16 cellular contexts compared by ENCODE assay signal in the genomic region with DNA sequence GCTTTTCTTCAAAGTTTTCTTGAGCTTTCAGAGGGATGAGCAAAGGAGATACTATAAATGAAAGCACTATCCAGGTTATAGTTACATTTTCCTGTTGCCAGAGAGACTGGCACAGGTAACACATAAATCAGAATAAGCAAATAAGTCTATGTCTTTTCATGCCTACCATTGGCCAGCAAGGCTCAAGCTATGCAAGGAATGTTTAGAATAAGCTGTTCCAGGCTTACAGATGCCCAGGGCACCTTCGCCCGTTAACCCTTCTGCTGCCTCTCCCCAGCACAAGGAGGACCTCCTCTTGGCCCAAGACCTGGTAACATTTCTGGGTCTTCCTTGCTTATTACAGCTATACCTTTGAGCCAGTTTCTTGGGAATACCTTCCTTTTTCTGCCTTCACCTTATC.
DNase-seq lines count a peak whose midpoint lies in the region; ATAC-seq and TF ChIP-seq lines count a peak whose summit lies in the region.
"Had no signal": no experiment of that assay in that cellular context is flagged by ENCODE, and none has a peak within 500 bp of the region (broad histone marks: within the 10 kb centered on the region; RNA-seq: fewer than 3 reads in every experiment).

No MANE protein-coding gene starts in this region.

- POLR2A ChIA-PET in WTC11 (lab: Charles Lee) = interaction anchor here (0.6 kb wide), 1 partner anchor 72 kb away, joined by 5 read pairs; no protein-coding TSS in a partner anchor

- H3K4me3 ChIP-seq in GM23338 = no peak overlapping the region
- no peak overlapping the region for H3K4me3 ChIP-seq in LNCaP clone FGC (ENCODE audit: low read depth, low read length)
- H3K4me3 ChIP-seq in heart left ventricle = no peak overlapping the region
- H3K4me3 ChIP-seq: BLaER1 treated with 17β-estradiol and CSF1 and Interleukin-3, amounts not matched to agents 10 nM and 100 nM; HAP-1 had no signal

- no peaks in the 10 kb centered on the region for H3F3A ChIP-seq in GM23338 (replicated peaks; ENCODE audit: low read depth)

- H3K79me2 ChIP-seq in GM23338 (replicated peaks; ENCODE audit: insufficient read depth) = no peaks in the 10 kb centered on the region

- H3K4me1 Mint-ChIP-seq in GM23338 (no peaks in the 10 kb centered on the region; the same call in 2 of the 3 replicates), WTC11 (peaks cover 3% of the 10 kb centered on the region)
- H3K4me1 Mint-ChIP-seq: B cell had no signal

- TF ChIP-seq CTCF in GM23338 (conservative IDR thresholded peaks at IDR 0.05; ENCODE audit: low read depth in 2 of 2) (no peak), LNCaP clone FGC (IDR thresholded peaks at IDR 0.05; ENCODE audit: control insufficient read depth, extremely low read depth, insufficient read depth) (no peak), WTC11 (IDR thresholded peaks at IDR 0.05) (no peak), heart left ventricle (IDR thresholded peaks at IDR 0.05) (no peak)

- H3K4me2 ChIP-seq in GM23338 = no peak overlapping the region
- H3K4me2 ChIP-seq: BLaER1 treated with 17β-estradiol and CSF1 and Interleukin-3, amounts not matched to agents 10 nM and 100 nM had no signal

- H3K9me3 Mint-ChIP-seq in GM23338 (peaks cover 26% of the 10 kb centered on the region), WTC11 (peaks cover 31% of the 10 kb centered on the region)

- H3K9me3 ChIP-seq in heart left ventricle = peaks cover 0 to 9% (median 0%) of the 10 kb centered on the region in 12 donors
- H3K9me3 ChIP-seq: BLaER1 treated with 17β-estradiol and CSF1 and Interleukin-3, amounts not matched to agents 10 nM and 100 nM; HAP-1 had no signal

- peaks cover 10% of the 10 kb centered on the region; the same call in 1 of the 2 replicates for H3K36me3 ChIP-seq in GM23338 (ENCODE audit: insufficient read depth)
- no peaks in the 10 kb centered on the region for H3K36me3 ChIP-seq in heart left ventricle
- H3K36me3 ChIP-seq: BLaER1 treated with 17β-estradiol and CSF1 and Interleukin-3, amounts not matched to agents 10 nM and 100 nM; HAP-1 had no signal

- intact Hi-C loops in heart left ventricle (cut with DNase I) = no loop called here

- H3K27me3 ChIP-seq in GM23338 (ENCODE audit: insufficient read depth) (no peaks in the 10 kb centered on the region), heart left ventricle (no peaks in the 10 kb centered on the region)
- H3K27me3 ChIP-seq: BLaER1 treated with 17β-estradiol and CSF1 and Interleukin-3, amounts not matched to agents 10 nM and 100 nM had no signal

- H3K36me3 Mint-ChIP-seq in GM23338 (ENCODE audit: low read depth) (peaks cover 13% of the 10 kb centered on the region), WTC11 (peaks cover 22% of the 10 kb centered on the region)
- H3K36me3 Mint-ChIP-seq: CD8-positive, alpha-beta T cell had no signal

- H3K27me3 Mint-ChIP-seq in GM23338 (ENCODE audit: insufficient read depth, low read depth, poor library complexity) (no peaks in the 10 kb centered on the region), WTC11 (ENCODE audit: low read depth) (no peaks in the 10 kb centered on the region)
- H3K27me3 Mint-ChIP-seq: B cell had no signal

- no peak overlapping the region for H3K27ac Mint-ChIP-seq in GM23338
- no peak overlapping the region for H3K27ac Mint-ChIP-seq in WTC11
- H3K27ac Mint-ChIP-seq: B cell; CD8-positive, alpha-beta T cell had no signal

- TF ChIP-seq POLR2A in heart left ventricle (IDR thresholded peaks at IDR 0.05) = no peak

- no peak for ATAC-seq in GM23338
- peak; percentile 36; the same call in 1 of the 2 replicates for ATAC-seq in WTC11
- no peak for ATAC-seq in HG02588 (IDR thresholded peaks at IDR 0.05; ENCODE audit: unreplicated experiment)
- ATAC-seq in heart left ventricle = no peak
- ATAC-seq: CD8-positive, alpha-beta T cell had no signal

- H2AFZ ChIP-seq in GM23338 = no peak overlapping the region

- H3K4me1 ChIP-seq in GM23338 (ENCODE audit: insufficient read depth) (no peaks in the 10 kb centered on the region), heart left ventricle (no peaks in the 10 kb centered on the region)
- H3K4me1 ChIP-seq: BLaER1 treated with 17β-estradiol and CSF1 and Interleukin-3, amounts not matched to agents 10 nM and 100 nM; HAP-1 had no signal

- 72 to 89% (median 81%) methylated on average over 2 of the region's 2 CpGs for WGBS in heart left ventricle, 4 donors

- no peaks in the 10 kb centered on the region for H4K20me1 ChIP-seq in GM23338 (replicated peaks; ENCODE audit: insufficient read depth)
- H4K20me1 ChIP-seq: BLaER1 treated with 17β-estradiol and CSF1 and Interleukin-3, amounts not matched to agents 10 nM and 100 nM had no signal

- CTCF ChIA-PET in WTC11 (lab: Charles Lee) = no interaction called here

- H3K9me2 ChIP-seq in GM23338 (ENCODE audit: insufficient read depth) = peaks cover 17% of the 10 kb centered on the region

- no peak overlapping the region for H3K4me3 Mint-ChIP-seq in GM23338
- H3K4me3 Mint-ChIP-seq in WTC11 = no peak overlapping the region
- H3K4me3 Mint-ChIP-seq: B cell; CD8-positive, alpha-beta T cell had no signal

- H3K27ac ChIP-seq in GM23338 (ENCODE audit: low read depth) (no peak overlapping the region), heart left ventricle (no peak overlapping the region)
- H3K27ac ChIP-seq: BLaER1 treated with 17β-estradiol and CSF1 and Interleukin-3, amounts not matched to agents 10 nM and 100 nM; HL-60 had no signal

- peak; percentile 12 for DNase-seq in GM23338 (ENCODE audit: low spot score)
- peak; percentile 11 for DNase-seq in LNCaP clone FGC (ENCODE audit: low read depth)
- no peak for DNase-seq in WTC11 (ENCODE audit: low spot score)
- DNase-seq in left kidney (ENCODE audit: low read depth, low spot score) = peak; percentile 15
- no peak for DNase-seq in heart left ventricle
- DNase-seq in NCI-H1092 (lab: John Stamatoyannopoulos, UW) = no peak
- DNase-seq: Calu3; CD8-positive, alpha-beta T cell; DMS79 treated with DMSO at 0.1 percent for 48 hours; GF-D8; IMR-90 had no signal

TF ChIP-seq in GM23338, 12 proteins besides CTCF, POLR2A, EP300 and RAD21 (continues in another document):
- TF ChIP-seq, protein P1, sequence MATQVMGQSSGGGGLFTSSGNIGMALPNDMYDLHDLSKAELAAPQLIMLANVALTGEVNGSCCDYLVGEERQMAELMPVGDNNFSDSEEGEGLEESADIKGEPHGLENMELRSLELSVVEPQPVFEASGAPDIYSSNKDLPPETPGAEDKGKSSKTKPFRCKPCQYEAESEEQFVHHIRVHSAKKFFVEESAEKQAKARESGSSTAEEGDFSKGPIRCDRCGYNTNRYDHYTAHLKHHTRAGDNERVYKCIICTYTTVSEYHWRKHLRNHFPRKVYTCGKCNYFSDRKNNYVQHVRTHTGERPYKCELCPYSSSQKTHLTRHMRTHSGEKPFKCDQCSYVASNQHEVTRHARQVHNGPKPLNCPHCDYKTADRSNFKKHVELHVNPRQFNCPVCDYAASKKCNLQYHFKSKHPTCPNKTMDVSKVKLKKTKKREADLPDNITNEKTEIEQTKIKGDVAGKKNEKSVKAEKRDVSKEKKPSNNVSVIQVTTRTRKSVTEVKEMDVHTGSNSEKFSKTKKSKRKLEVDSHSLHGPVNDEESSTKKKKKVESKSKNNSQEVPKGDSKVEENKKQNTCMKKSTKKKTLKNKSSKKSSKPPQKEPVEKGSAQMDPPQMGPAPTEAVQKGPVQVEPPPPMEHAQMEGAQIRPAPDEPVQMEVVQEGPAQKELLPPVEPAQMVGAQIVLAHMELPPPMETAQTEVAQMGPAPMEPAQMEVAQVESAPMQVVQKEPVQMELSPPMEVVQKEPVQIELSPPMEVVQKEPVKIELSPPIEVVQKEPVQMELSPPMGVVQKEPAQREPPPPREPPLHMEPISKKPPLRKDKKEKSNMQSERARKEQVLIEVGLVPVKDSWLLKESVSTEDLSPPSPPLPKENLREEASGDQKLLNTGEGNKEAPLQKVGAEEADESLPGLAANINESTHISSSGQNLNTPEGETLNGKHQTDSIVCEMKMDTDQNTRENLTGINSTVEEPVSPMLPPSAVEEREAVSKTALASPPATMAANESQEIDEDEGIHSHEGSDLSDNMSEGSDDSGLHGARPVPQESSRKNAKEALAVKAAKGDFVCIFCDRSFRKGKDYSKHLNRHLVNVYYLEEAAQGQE (IDR thresholded peaks at IDR 0.05; ENCODE audit: unreplicated experiment) = no peak
- TF ChIP-seq ZNF331 (CRISPR knock-in tag; IDR thresholded peaks at IDR 0.05; ENCODE audit: low read depth) = no peak
- no peak for TF ChIP-seq ZNF114 (CRISPR knock-in tag; IDR thresholded peaks at IDR 0.05)
- no peak for TF ChIP-seq JUNB (IDR thresholded peaks at IDR 0.05; ENCODE audit: unreplicated experiment)
- no peak for TF ChIP-seq NANOG (IDR thresholded peaks at IDR 0.05; ENCODE audit: borderline replicate concordance)

TF ChIP-seq in WTC11, 78 proteins besides CTCF, POLR2A, EP300 and RAD21:
- TF ChIP-seq NR3C1 (CRISPR knock-in tag; conservative IDR thresholded peaks at IDR 0.05; ENCODE audit: low read depth) = no peak
- no peak for TF ChIP-seq JAZF1 (CRISPR knock-in tag; IDR thresholded peaks at IDR 0.05)
- no peak for TF ChIP-seq NFATC4 (CRISPR knock-in tag; IDR thresholded peaks at IDR 0.05)

Comparison
In these comparisons a context has a peak if more than half of its experiments do, and no peak if none do; other contexts are left out.
1. DNase-seq: peak in GM23338 (single experiment), LNCaP clone FGC (single experiment) and left kidney (single experiment); none in WTC11 (single experiment), heart left ventricle (0 of 5) and NCI-H1092 (single experiment).